In genomic region chr20:24948939-24949679, GRCh38 we compare ENCODE assay signal across 9 cellular contexts. TPM values are rescaled to one million over a fixed set of nuclear protein-coding genes. Genes with fewer than 3 reads are reported as not detected.
DNase-seq lines count a peak whose midpoint lies in the region; ATAC-seq and TF ChIP-seq lines count a peak whose summit lies in the region.
"Had no signal": no experiment of that assay in that cellular context is flagged by ENCODE, and none has a peak within 500 bp of the region (broad histone marks: within the 10 kb centered on the region; RNA-seq: fewer than 3 reads in every experiment).

Gene CST7 (plus strand): TSS chr20:24949269. CDS start chr20:24949506, 237 bp downstream.

- no peak for TF ChIP-seq POLR2A in lower leg skin (IDR thresholded peaks at IDR 0.05)

- DNase-seq in MV-4-11 (lab: John Stamatoyannopoulos, UW) = peak; percentile 90
- peak; percentile 77 for DNase-seq in activated T-cell treated with anti-CD3 and anti-CD28 coated beads for 24 hours (ENCODE audit: low read depth)
- peak; percentile 46 to 88 for DNase-seq in lower leg skin (ENCODE audit: low spot score in 2 of 2)
- DNase-seq in stimulated activated CD8-positive, alpha-beta memory T cell treated with anti-CD3 and anti-CD28 coated beads, Interleukin-7, amount 100 ng/mL, for 48 hours (ENCODE audit: extremely low read depth in 1 of 2, low read depth in 1 of 2) = peak; percentile 78 to 90
- no peak for DNase-seq in D341Med (ENCODE audit: low spot score)
- DNase-seq in amniotic stem cell (lab: John Stamatoyannopoulos, UW) = no peak
- no peak for DNase-seq in NCI-H1694 (lab: John Stamatoyannopoulos, UW)

- no peak for TF ChIP-seq CTCF in lower leg skin (IDR thresholded peaks at IDR 0.05)

- intact Hi-C loops in lower leg skin (cut with DNase I; ENCODE audit: low total_unique reads) = no loop called here

- ATAC-seq in GM18502 (IDR thresholded peaks at IDR 0.05; ENCODE audit: poor library complexity, unreplicated experiment) = peak; percentile 80

- H3K4me3 ChIP-seq in lower leg skin (ENCODE audit: low read depth, poor library complexity, severe bottlenecking) = no peak within 1 kb of the TSS
- H3K4me3 ChIP-seq: uterus had no signal

- WGBS in lower leg skin, 2 donors = 75 to 79% methylated on average over 17 to 19 of the region's 20 CpGs

RNA-seq across cellular contexts. Expression of gene CST7, which starts in this region (rescaled TPM):
- 1 to 10 TPM in 3 of 4 donors, under 1 TPM in 1; 0.42 to 5.1 (median 1.2) TPM for total RNA-seq in lower leg skin

Comparison
In these comparisons a context has a peak if more than half of its experiments do, and no peak if none do; other contexts are left out.
1. DNase-seq: peak in MV-4-11 (single experiment), activated T-cell treated with anti-CD3 and anti-CD28 coated beads for 24 hours (single experiment), lower leg skin (2 of 2) and stimulated activated CD8-positive, alpha-beta memory T cell treated with anti-CD3 and anti-CD28 coated beads, Interleukin-7, amount 100 ng/mL, for 48 hours (2 of 2); none in D341Med (single experiment), amniotic stem cell (single experiment) and NCI-H1694 (single experiment).